11 cellular contexts compared by ENCODE assay signal in the genomic region with DNA sequence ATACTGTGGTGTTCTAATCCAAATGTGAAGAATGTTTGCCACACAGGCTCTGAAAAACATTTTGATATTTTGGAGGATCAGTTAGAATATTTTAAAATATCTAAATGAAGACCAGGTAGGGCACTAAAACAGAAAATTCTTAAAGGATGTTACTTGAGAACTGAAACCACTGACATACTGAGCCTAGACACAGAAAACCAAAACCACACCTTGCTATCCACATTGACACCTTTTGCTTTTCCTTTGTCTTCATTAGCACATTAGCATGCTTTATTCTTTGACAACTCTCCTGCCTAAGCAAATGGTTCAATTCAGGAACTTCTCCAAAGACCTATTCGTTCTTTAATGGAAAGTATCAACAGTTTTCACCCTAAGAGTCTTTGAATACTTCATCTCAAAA.
"Had no signal": no experiment of that assay in that cellular context is flagged by ENCODE, and none has a peak within 500 bp of the region (broad histone marks: within the 10 kb centered on the region; RNA-seq: fewer than 3 reads in every experiment).

No MANE protein-coding gene starts in this region.

- H3K27ac Mint-ChIP-seq: HFFc6, IgD-negative memory B cell had no signal

- H2AFZ ChIP-seq: GM23248 had no signal

- H3K27me3 Mint-ChIP-seq: IgD-negative memory B cell had no signal

- H3K4me2 ChIP-seq: KMS-11 had no signal

- H3K4me1 ChIP-seq: HAP-1 had no signal

- H3K36me3 ChIP-seq: HAP-1 had no signal

- H3K9ac ChIP-seq: GM23248, KMS-11 had no signal

- ATAC-seq: HCT116, HepG2 had no signal

- H3K4me3 ChIP-seq: GM23248, HAP-1 had no signal

- H3K9me3 ChIP-seq: HAP-1 had no signal

- H3K36me3 Mint-ChIP-seq: IgD-negative memory B cell had no signal

- H3K4me3 Mint-ChIP-seq: HFFc6, IgD-negative memory B cell had no signal

- DNase-seq: GM23248, GOT3, H7, HFFc6, KBM-7 had no signal

- H3K27ac ChIP-seq: GM23248, HL-60, KMS-11 had no signal

- H3K4me1 Mint-ChIP-seq: IgD-negative memory B cell had no signal
